Comparison of ENCODE assay signal across 16 cellular contexts in the genomic region with DNA sequence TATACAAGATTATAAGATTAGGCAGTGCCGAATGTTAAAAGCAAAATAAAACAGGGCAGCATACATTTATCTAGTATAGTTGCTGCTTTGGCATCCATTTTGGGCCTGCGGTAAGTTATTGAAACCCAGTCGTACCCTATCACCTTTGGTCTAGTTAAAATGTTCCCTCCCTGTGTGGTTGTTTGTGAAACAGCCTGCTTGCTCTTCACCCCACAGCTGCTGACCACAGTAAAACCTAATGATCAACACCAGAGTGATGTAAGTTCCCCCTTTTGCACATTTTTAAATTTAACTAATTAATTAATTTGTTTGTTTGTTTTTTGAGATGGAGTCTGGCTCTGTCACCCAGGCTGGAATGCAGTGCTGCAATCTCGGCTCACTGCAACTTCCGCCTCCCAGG.
DNase-seq lines count a peak whose midpoint lies in the region; ATAC-seq lines count a peak whose summit lies in the region.
"Had no signal": no experiment of that assay in that cellular context is flagged by ENCODE, and none has a peak within 500 bp of the region (broad histone marks: within the 10 kb centered on the region; RNA-seq: fewer than 3 reads in every experiment).

No MANE protein-coding gene starts in this region.

- peak overlapping the region; percentile 40 to 48 for H3K27ac ChIP-seq in mucosa of rectum (ENCODE audit: low read depth in 2 of 2, low read length in 2 of 2)
- H3K27ac ChIP-seq: ascending aorta, testis had no signal

- peak; percentile 41 for ATAC-seq in GM18909 (IDR thresholded peaks at IDR 0.05; ENCODE audit: poor library complexity, unreplicated experiment)
- peak; percentile 25 for ATAC-seq in GM21786 (IDR thresholded peaks at IDR 0.05; ENCODE audit: unreplicated experiment)
- peak; percentile 21 for ATAC-seq in HG03469 (IDR thresholded peaks at IDR 0.05; ENCODE audit: unreplicated experiment)
- ATAC-seq: activated CD4-positive, alpha-beta T cell treated with anti-CD3 and anti-CD28 coated beads for 36 hours; T-cell had no signal

- no peaks in the 10 kb centered on the region for H3K4me1 ChIP-seq in mucosa of rectum (ENCODE audit: control insufficient read depth in 2 of 2, insufficient read depth in 2 of 2, low read length in 2 of 2)
- H3K4me1 ChIP-seq: ascending aorta, testis had no signal

- no peaks in the 10 kb centered on the region for H3K9me3 ChIP-seq in mucosa of rectum (ENCODE audit: control insufficient read depth in 2 of 2, low read length in 2 of 2)
- H3K9me3 ChIP-seq: ascending aorta, testis had no signal

- no peak overlapping the region for H3K9ac ChIP-seq in mucosa of rectum (ENCODE audit: low read depth in 1 of 2, low read length in 2 of 2)

- no peaks in the 10 kb centered on the region for H3K27me3 ChIP-seq in mucosa of rectum (ENCODE audit: control insufficient read depth in 2 of 2, insufficient read depth in 2 of 2, low read length in 2 of 2)
- H3K27me3 ChIP-seq: ascending aorta, testis had no signal

- DNase-seq in NCI-H1930 (lab: John Stamatoyannopoulos, UW) (no peak), 8988T (no peak)
- DNase-seq in activated CD8-positive, alpha-beta memory T cell treated with anti-CD3 and anti-CD28 coated beads for 24 hours = no peak
- DNase-seq: activated CD4-positive, alpha-beta T cell treated with anti-CD3 and anti-CD28 coated beads for 36 hours; CD4-positive, CD25-positive, alpha-beta regulatory T cell; GF-D8; NCI-H2081; nucleus accumbens; small intestine; T-cell; testis had no signal

- no peak overlapping the region for H3K4me3 ChIP-seq in mucosa of rectum (ENCODE audit: low read length in 2 of 2)
- H3K4me3 ChIP-seq: ascending aorta had no signal

- H3K36me3 ChIP-seq in mucosa of rectum (ENCODE audit: control insufficient read depth in 2 of 2, insufficient read depth in 2 of 2, low read length in 2 of 2) = no peaks in the 10 kb centered on the region
- H3K36me3 ChIP-seq: ascending aorta had no signal
